Comparison of ENCODE assay signal across 8 cellular contexts in the genomic region with DNA sequence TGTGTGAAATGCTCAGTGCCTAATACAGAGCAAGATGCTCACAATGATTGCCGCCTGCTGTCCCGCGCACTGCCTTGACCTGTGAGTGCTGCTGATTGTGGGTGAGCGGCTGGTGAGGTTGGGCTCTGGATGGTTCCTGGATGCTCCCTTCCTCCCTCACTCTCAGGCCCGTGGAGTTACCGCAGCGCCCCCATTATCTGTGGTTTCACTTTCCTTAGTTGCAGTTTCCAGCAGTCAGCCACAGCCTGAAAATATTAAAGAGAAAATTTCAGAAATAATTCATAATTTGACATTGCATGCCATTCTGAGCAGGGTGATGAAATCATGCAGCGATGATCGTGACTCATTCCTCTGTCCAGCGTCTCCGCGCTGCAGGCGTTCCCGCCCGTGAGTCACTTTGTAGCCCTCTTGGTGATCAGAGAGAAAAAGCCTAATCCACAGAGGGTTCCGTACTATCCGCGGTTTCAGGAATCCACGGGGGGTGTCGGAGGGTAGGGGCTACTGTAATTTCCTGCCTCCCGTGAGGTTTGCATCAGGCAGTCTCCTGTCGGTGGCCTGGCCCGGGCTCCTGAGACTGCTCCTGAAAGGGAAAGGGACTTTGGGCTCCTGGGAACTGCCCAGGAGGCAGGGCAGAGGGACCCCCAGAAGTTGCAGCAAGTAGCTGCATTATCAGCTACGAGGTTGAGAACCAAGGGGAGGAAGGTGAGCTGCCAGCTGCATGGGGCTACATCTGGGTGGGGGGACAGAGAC. TPM values are rescaled to one million over a fixed set of nuclear protein-coding genes. Genes with fewer than 3 reads are reported as not detected.
DNase-seq lines count a peak whose midpoint lies in the region; ATAC-seq and TF ChIP-seq lines count a peak whose summit lies in the region.

No MANE protein-coding gene starts in this region.

- no TSS peak for BruUV-seq in PC-3 (replicated peaks; lab: Mats Ljungman, UMichigan)

- H3K9me3 ChIP-seq in PC-3 (ENCODE audit: low read length) (no peaks in the 10 kb centered on the region), ovary (no peaks in the 10 kb centered on the region)

- TF ChIP-seq POLR2A in ovary (IDR thresholded peaks at IDR 0.05): no peak

- ATAC-seq in PC-3 (peak; percentile 60), esophagus mucosa (peak; percentile 55), HG03045 (IDR thresholded peaks at IDR 0.05; ENCODE audit: unreplicated experiment) (no peak)

- intact Hi-C loops in PC-3 (cut with micrococcal nuclease): loop anchor here (2.0 kb wide), 1 partner anchor 56 kb away; no protein-coding TSS in a partner anchor
- intact Hi-C loops in ovary (cut with DNase I): no loop called here

- H3K27me3 Mint-ChIP-seq in activated naive CD4-positive, alpha-beta T cell treated with anti-CD3 and anti-CD28 coated beads, Interleukin-2, amount 10 ng/mL, durations not matched to agents 7 days and 5 days: no peaks in the 10 kb centered on the region

- no peak overlapping the region for H3K4me3 Mint-ChIP-seq in activated naive CD4-positive, alpha-beta T cell treated with anti-CD3 and anti-CD28 coated beads, Interleukin-2, amount 10 ng/mL, durations not matched to agents 7 days and 5 days

- 0 out of 2 replicates have a peak overlapping the region, but pooled peaks have one; percentile 16 for H3K9ac ChIP-seq in PC-3 (ENCODE audit: low read length)

- peak; percentile 97 for DNase-seq in EH (ENCODE audit: low read depth)
- peak; percentile 89 for DNase-seq in PC-3
- peak; percentile 68 to 87 (median 70) for DNase-seq in ovary
- DNase-seq in G401 (ENCODE audit: low spot score): no peak
- DNase-seq in activated naive CD4-positive, alpha-beta T cell treated with anti-CD3 and anti-CD28 coated beads, Interleukin-2, amount 10 ng/mL, durations not matched to agents 7 days and 5 days: no peak
- no peak for DNase-seq in NCI-H2081 (lab: John Stamatoyannopoulos, UW)

- in situ Hi-C loops in G401 (cut with HindIII; ENCODE audit: low sequenced_read_pairs): no loop called here

- peaks cover 9% of the 10 kb centered on the region for H3F3A ChIP-seq in PC-3 (ENCODE audit: low read length, unreplicated experiment)

- no peak overlapping the region for H3K27ac Mint-ChIP-seq in activated naive CD4-positive, alpha-beta T cell treated with anti-CD3 and anti-CD28 coated beads, Interleukin-2, amount 10 ng/mL, durations not matched to agents 7 days and 5 days

- H3K4me1 ChIP-seq in PC-3 (ENCODE audit: insufficient read depth, low read length): peaks cover 18% of the 10 kb centered on the region
- H3K4me1 ChIP-seq in ovary (ENCODE audit: insufficient read depth): peaks cover 5% of the 10 kb centered on the region

- H3K4me1 Mint-ChIP-seq in activated naive CD4-positive, alpha-beta T cell treated with anti-CD3 and anti-CD28 coated beads, Interleukin-2, amount 10 ng/mL, durations not matched to agents 7 days and 5 days: peaks cover 6% of the 10 kb centered on the region

- POLR2A ChIA-PET in PC-3 (lab: Charles Lee; ENCODE audit: unreplicated experiment): no interaction called here

- TF ChIP-seq EP300 in ovary (IDR thresholded peaks at IDR 0.05): no peak

- no peaks in the 10 kb centered on the region for H3K9me3 Mint-ChIP-seq in activated naive CD4-positive, alpha-beta T cell treated with anti-CD3 and anti-CD28 coated beads, Interleukin-2, amount 10 ng/mL, durations not matched to agents 7 days and 5 days

- no peak overlapping the region for H2AFZ ChIP-seq in PC-3 (ENCODE audit: low read length)

- peak overlapping the region; percentile 81 for H3K4me2 ChIP-seq in PC-3 (ENCODE audit: low read length)

- H3K36me3 ChIP-seq in PC-3 (ENCODE audit: low read depth, low read length) (peaks cover 14% of the 10 kb centered on the region), ovary (no peaks in the 10 kb centered on the region)

- TF ChIP-seq CTCF in PC-3 (conservative IDR thresholded peaks at IDR 0.05; ENCODE audit: low read depth, low read length) (no peak), ovary (IDR thresholded peaks at IDR 0.05) (no peak)

- WGBS in ovary, 3 donors: 3 to 6% (median 3%) methylated on average over 24 of the region's 24 CpGs

- CTCF ChIA-PET in PC-3 (lab: Charles Lee): no interaction called here
- CTCF ChIA-PET in activated naive CD4-positive, alpha-beta T cell treated with anti-CD3 and anti-CD28 coated beads, Interleukin-2, amount 10 ng/mL, durations not matched to agents 7 days and 5 days (lab: Charles Lee): interaction anchor here (1.0 to 9.1 kb wide), 4 partner anchors 9 to 148 kb away, joined by 3 to 134 read pairs (median 55); no protein-coding TSS in a partner anchor

- peaks cover 25% of the 10 kb centered on the region for H3K36me3 Mint-ChIP-seq in activated naive CD4-positive, alpha-beta T cell treated with anti-CD3 and anti-CD28 coated beads, Interleukin-2, amount 10 ng/mL, durations not matched to agents 7 days and 5 days

- H3K4me3 ChIP-seq in PC-3 (ENCODE audit: low read length) (peak overlapping the region; percentile 46; the same call in 1 of the 2 replicates), ovary (peak overlapping the region; percentile 26)

- H3K27ac ChIP-seq in PC-3 (ENCODE audit: low read length) (peak overlapping the region; percentile 68), ovary (peak overlapping the region; percentile 57)

- no peaks in the 10 kb centered on the region for H3K9me2 ChIP-seq in PC-3 (replicated peaks; ENCODE audit: low read length)

- 0 out of 2 replicates have a peak, but pooled peaks cover 2% of the 10 kb centered on the region for H3K79me2 ChIP-seq in PC-3 (ENCODE audit: low read length)

- H4K20me1 ChIP-seq in PC-3 (ENCODE audit: low read length): peaks cover 14% of the 10 kb centered on the region; the same call in 1 of the 2 replicates

- H3K27me3 ChIP-seq in PC-3 (ENCODE audit: low read length): no peaks in the 10 kb centered on the region
- no peaks in the 10 kb centered on the region for H3K27me3 ChIP-seq in ovary

RNA-seq across cellular contexts. Expression of gene RPL3, which starts 10.6 kb away (rescaled TPM):
- total RNA-seq in PC-3 (2014; rRNA removed): 1,363 and 1,371 TPM in 2 replicates
- 1,774 TPM for total RNA-seq in esophagus mucosa
- total RNA-seq in ovary: 1,000 to 10,000 TPM; 3,686 to 6,016 (median 4,727) TPM
- 1,000 to 10,000 TPM; 3,441 to 7,258 TPM for polyA plus RNA-seq in ovary
- 6,349 and 7,167 TPM in 2 replicates for total RNA-seq in G401 (2014; rRNA removed; shearing (Covaris generic))

RNA-seq across cellular contexts. Expression of gene SYNGR1, which starts 41.0 kb away (rescaled TPM):
- 7.8 and 9.0 TPM in 2 replicates for total RNA-seq in PC-3 (2014; rRNA removed)
- total RNA-seq in esophagus mucosa: 23.0 TPM
- 100 to 1,000 TPM in 1 of 7 donors, 10 to 100 TPM in 6; 20.9 to 104 (median 74.7) TPM for total RNA-seq in ovary
- polyA plus RNA-seq in ovary: 10 to 100 TPM; 13.1 to 82.7 TPM
- total RNA-seq in G401 (2014; rRNA removed; shearing (Covaris generic)): 48.0 and 67.0 TPM in 2 replicates

Comparison
In these comparisons a context has a peak if more than half of its experiments do, and no peak if none do; other contexts are left out.
1. DNase-seq: peak in EH (single experiment), PC-3 (single experiment) and ovary (5 of 5); none in G401 (single experiment), activated naive CD4-positive, alpha-beta T cell treated with anti-CD3 and anti-CD28 coated beads, Interleukin-2, amount 10 ng/mL, durations not matched to agents 7 days and 5 days (single experiment) and NCI-H2081 (0 of 2).